In the genomic region with DNA sequence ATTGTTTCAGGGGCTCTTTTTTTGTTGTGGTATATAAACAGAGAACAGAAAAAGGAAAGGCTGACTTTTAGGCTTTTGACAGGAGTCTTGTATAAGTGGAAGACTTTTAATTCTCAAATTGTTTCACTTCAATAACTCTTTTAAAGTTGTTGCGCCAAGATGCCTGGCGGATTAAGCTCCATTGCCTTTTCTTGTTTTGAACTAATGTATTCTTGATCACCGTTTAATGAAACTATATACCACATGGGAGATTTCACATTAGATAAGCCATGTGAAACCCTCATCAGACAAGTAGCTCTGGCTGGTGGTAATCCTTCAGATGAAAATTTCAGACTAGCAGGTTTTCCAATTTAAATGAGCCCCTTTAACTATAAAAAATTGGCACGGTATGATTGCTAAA, we compare ENCODE assay signal across 28 cellular contexts.
"Had no signal": no experiment of that assay in that cellular context is flagged by ENCODE, and none has a peak within 500 bp of the region (broad histone marks: within the 10 kb centered on the region; RNA-seq: fewer than 3 reads in every experiment).

No MANE protein-coding gene starts in this region.

- H3K27ac ChIP-seq: ascending aorta, cardiac muscle cell, KMS-11, SJCRH30, SK-N-MC had no signal

- H3K4me3 ChIP-seq: ascending aorta, cardiac muscle cell, SJCRH30, SK-N-MC had no signal

- H3K36me3 ChIP-seq: ascending aorta, cardiac muscle cell, SJCRH30 had no signal

- H3K9ac ChIP-seq: KMS-11 had no signal

- H3K4me1 ChIP-seq: ascending aorta, SJCRH30 had no signal

- H3K27me3 ChIP-seq: ascending aorta, cardiac muscle cell, SJCRH30 had no signal

- ATAC-seq: activated CD4-positive, alpha-beta T cell treated with anti-CD3 and anti-CD28 coated beads for 36 hours; activated CD4-positive, CD25-positive, alpha-beta regulatory T cell treated with anti-CD3 and anti-CD28 coated beads, Interleukin-2, amount 50 U/mL, for 24 hours; activated CD8-positive, alpha-beta T cell treated with anti-CD3 and anti-CD28 coated beads, Interleukin-2, amount 10 ng/mL, durations not matched to agents 7 days and 5 days; WTC11 had no signal

- DNase-seq: activated CD4-positive, alpha-beta T cell treated with anti-CD3 and anti-CD28 coated beads for 36 hours; activated CD4-positive, alpha-beta T cell treated with anti-CD3 and anti-CD28 coated beads, Interleukin-2, amount 10 ng/mL, durations not matched to agents 7 days and 5 days; activated CD4-positive, alpha-beta T cell treated with anti-CD3 and anti-CD28 coated beads, Interleukin-2, amount 50 U/mL, for 48 hours; activated CD8-positive, alpha-beta T cell treated with anti-CD3 and anti-CD28 coated beads, Interleukin-2, amount 10 ng/mL, durations not matched to agents 7 days and 5 days; activated gamma-delta T cell; activated naive CD4-positive, alpha-beta T cell treated with Interleukin-2 at 50 U/mL for 16 hours; activated naive CD8-positive, alpha-beta T cell treated with anti-CD3 and anti-CD28 coated beads, Interleukin-2, amount 10 ng/mL, durations not matched to agents 7 days and 5 days; activated T-cell treated with anti-CD3 and anti-CD28 coated beads, Interleukin-2, amount 50 U/mL, for 24 hours; amygdala; MM.1S; MV-4-11; NCI-H1092; NCI-H1436 treated with DMSO at 0.1 percent for 48 hours; NCI-H1694 treated with DMSO at 0.1 percent for 48 hours; NCI-H2029; NCI-H2171 treated with DMSO at 0.1 percent for 48 hours; NCI-H2227 treated with DMSO at 0.1 percent for 48 hours; NCI-H446 treated with DMSO at 0.1 percent for 48 hours; PC-3; SHP77; SJCRH30; T1000 had no signal

- H3K9me3 ChIP-seq: ascending aorta, SJCRH30 had no signal

- H3K4me2 ChIP-seq: KMS-11 had no signal
